31 cellular contexts compared by ENCODE assay signal in genomic region chr5:110251366-110251765, GRCh38.
"Had no signal": no experiment of that assay in that cellular context is flagged by ENCODE, and none has a peak within 500 bp of the region (broad histone marks: within the 10 kb centered on the region; RNA-seq: fewer than 3 reads in every experiment).

No MANE protein-coding gene starts in this region.

- H3K4me1 ChIP-seq: breast epithelium, esophagus muscularis mucosa, gastroesophageal sphincter, parathyroid adenoma, psoas muscle, right atrium auricular region, stomach, thyroid gland, upper lobe of right lung had no signal

- H3K9me3 ChIP-seq: breast epithelium, esophagus muscularis mucosa, gastroesophageal sphincter, psoas muscle, right atrium auricular region, stomach, thyroid gland, upper lobe of right lung had no signal

- H3K4me3 Mint-ChIP-seq: activated naive CD8-positive, alpha-beta T cell; naive B cell; nephron progenitor cell; stimulated activated naive B cell treated with anti-CD40 and anti-IgM and Interleukin-4, amounts not matched to agents 10 μg/mL and 1 μg/mL and 100 μg/mL, for 72 hours had no signal

- H3K36me3 ChIP-seq: breast epithelium, esophagus muscularis mucosa, gastroesophageal sphincter, right atrium auricular region, stomach, thyroid gland, upper lobe of right lung had no signal

- FAIRE-seq: keratinocyte, TTC549 had no signal

- H3K9me3 Mint-ChIP-seq: naive B cell; nephron progenitor cell; stimulated activated naive B cell treated with anti-CD40 and anti-IgM and Interleukin-4, amounts not matched to agents 10 μg/mL and 1 μg/mL and 100 μg/mL, for 72 hours had no signal

- H3K27me3 ChIP-seq: breast epithelium, esophagus muscularis mucosa, gastroesophageal sphincter, right atrium auricular region, stomach, thyroid gland, upper lobe of right lung had no signal

- H3K4me3 ChIP-seq: breast epithelium, esophagus muscularis mucosa, gastroesophageal sphincter, psoas muscle, right atrium auricular region, stomach, thyroid gland, upper lobe of right lung had no signal

- H3K9ac ChIP-seq: parathyroid adenoma had no signal

- ATAC-seq: gastroesophageal sphincter; left colon; psoas muscle; stimulated activated naive B cell treated with anti-CD40 and anti-IgM and Interleukin-4, amounts not matched to agents 10 μg/mL and 1 μg/mL and 100 μg/mL, for 72 hours; upper lobe of right lung had no signal

- H3K79me2 ChIP-seq: parathyroid adenoma had no signal

- H2AFZ ChIP-seq: parathyroid adenoma had no signal

- H3K36me3 Mint-ChIP-seq: activated naive CD8-positive, alpha-beta T cell; naive B cell; stimulated activated naive B cell treated with anti-CD40 and anti-IgM and Interleukin-4, amounts not matched to agents 10 μg/mL and 1 μg/mL and 100 μg/mL, for 72 hours had no signal

- H3K27ac ChIP-seq: breast epithelium, esophagus muscularis mucosa, gastroesophageal sphincter, parathyroid adenoma, psoas muscle, right atrium auricular region, stomach, thyroid gland, upper lobe of right lung, VCaP had no signal

- H3K27me3 Mint-ChIP-seq: activated naive CD8-positive, alpha-beta T cell; stimulated activated naive B cell treated with anti-CD40 and anti-IgM and Interleukin-4, amounts not matched to agents 10 μg/mL and 1 μg/mL and 100 μg/mL, for 72 hours had no signal

- DNase-seq: activated CD4-positive, alpha-beta T cell treated with anti-CD3 and anti-CD28 coated beads for 4 hours; activated CD4-positive, alpha-beta T cell treated with anti-CD3 and anti-CD28 coated beads, Interleukin-2, amount 50 U/mL, for 4 hours; activated CD8-positive, alpha-beta memory T cell treated with anti-CD3 and anti-CD28 coated beads for 24 hours; activated effector memory CD4-positive, alpha-beta T cell treated with Interleukin-2 at 50 U/mL for 16 hours; activated naive CD4-positive, alpha-beta T cell treated with Interleukin-2 at 50 U/mL for 16 hours; aorta; central memory CD4-positive, alpha-beta T cell; head of caudate nucleus; hippocampal formation; left colon; mammary epithelial cell; naive B cell; nephron progenitor cell; occipital lobe; psoas muscle; stimulated activated CD4-positive, alpha-beta T cell treated with anti-CD3 and anti-CD28 coated beads, Interleukin-15, amount 100 ng/mL, for 24 hours; stimulated activated CD4-positive, alpha-beta T cell treated with anti-CD3 and anti-CD28 coated beads, Interleukin-2, amount 100 ng/mL, for 24 hours; stimulated activated naive B cell treated with anti-CD40 and anti-IgM and Interleukin-4, amounts not matched to agents 10 μg/mL and 1 μg/mL and 100 μg/mL, for 72 hours; stomach; T-helper 9 cell; thyroid gland; upper lobe of right lung had no signal

- H3K4me1 Mint-ChIP-seq: naive B cell; stimulated activated naive B cell treated with anti-CD40 and anti-IgM and Interleukin-4, amounts not matched to agents 10 μg/mL and 1 μg/mL and 100 μg/mL, for 72 hours had no signal

- H3K27ac Mint-ChIP-seq: activated naive CD8-positive, alpha-beta T cell; naive B cell; nephron progenitor cell; stimulated activated naive B cell treated with anti-CD40 and anti-IgM and Interleukin-4, amounts not matched to agents 10 μg/mL and 1 μg/mL and 100 μg/mL, for 72 hours had no signal
